ENCODE assay signal across 27 cellular contexts in genomic region chr13:23651887-23652286, GRCh38.
"Had no signal": no experiment of that assay in that cellular context is flagged by ENCODE, and none has a peak within 500 bp of the region (broad histone marks: within the 10 kb centered on the region; RNA-seq: fewer than 3 reads in every experiment).

No MANE protein-coding gene starts in this region.

- H3K27me3 ChIP-seq: gastroesophageal sphincter, hepatocyte, ovary, tibial nerve had no signal

- H3K9me3 ChIP-seq: gastroesophageal sphincter, mucosa of descending colon, ovary, tibial nerve had no signal

- H3K4me2 ChIP-seq: hepatocyte had no signal

- DNase-seq: activated CD4-positive, alpha-beta T cell treated with anti-CD3 and anti-CD28 coated beads for 4 hours; activated CD4-positive, alpha-beta T cell treated with anti-CD3 and anti-CD28 coated beads, Interleukin-2, amount 50 U/mL, for 4 hours; activated CD8-positive, alpha-beta memory T cell treated with anti-CD3 and anti-CD28 coated beads, Interleukin-2, amount 50 U/mL, for 4 hours; activated gamma-delta T cell treated with Interleukin-2 at 50 U/mL for 16 hours; activated naive CD4-positive, alpha-beta T cell treated with anti-CD3 and anti-CD28 coated beads, Interleukin-2, amount 50 U/mL, for 16 hours; activated T-cell treated with anti-CD3 and anti-CD28 coated beads, Interleukin-2, amount 50 U/mL, for 1 hour; anterior cingulate cortex; cerebellar nuclear complex; left cardiac atrium; left ventricle myocardium superior; mucosa of descending colon; ovary; retina; stimulated activated CD4-positive, alpha-beta T cell treated with anti-CD3 and anti-CD28 coated beads, Interleukin-1b, Interleukin-23, amount 100 ng/mL, for 48 hours; stimulated activated CD4-positive, alpha-beta T cell treated with anti-CD3 and anti-CD28 coated beads, Interleukin-4, amount 100 ng/mL, for 4 hours; stimulated activated CD8-positive, alpha-beta memory T cell treated with anti-CD3 and anti-CD28 coated beads, Interleukin-4, amount 100 ng/mL, for 48 hours; stimulated activated naive B cell treated with anti-CD40 and anti-IgM and Interleukin-4, amounts not matched to agents 10 μg/mL and 1 μg/mL and 100 μg/mL, for 72 hours; T-cell had no signal

- H3K4me3 ChIP-seq: coronary artery, gastroesophageal sphincter, hepatocyte, mucosa of descending colon, ovary, skin epidermis, tibial nerve had no signal

- H3K9me3 Mint-ChIP-seq: activated T-helper 17 cell treated with anti-CD3 and anti-CD28 coated beads, Interleukin-2, amount 50 U/mL, for 72 hours; T-cell had no signal

- H3K4me1 Mint-ChIP-seq: activated T-helper 17 cell treated with anti-CD3 and anti-CD28 coated beads, Interleukin-2, amount 50 U/mL, for 72 hours had no signal

- H3K36me3 ChIP-seq: gastroesophageal sphincter, ovary, tibial nerve had no signal

- H3K27me3 Mint-ChIP-seq: progenitor cell of endocrine pancreas had no signal

- H3K27ac Mint-ChIP-seq: activated T-helper 17 cell treated with anti-CD3 and anti-CD28 coated beads, Interleukin-2, amount 50 U/mL, for 72 hours; progenitor cell of endocrine pancreas; stimulated activated naive B cell treated with anti-CD40 and anti-IgM and Interleukin-4, amounts not matched to agents 10 μg/mL and 1 μg/mL and 100 μg/mL, for 72 hours; T-cell had no signal

- ATAC-seq: activated T-helper 17 cell treated with anti-CD3 and anti-CD28 coated beads, Interleukin-2, amount 50 U/mL, for 72 hours; gastroesophageal sphincter; left cardiac atrium; left ventricle myocardium superior; mucosa of descending colon; sciatic nerve; stimulated activated naive B cell treated with anti-CD40 and anti-IgM and Interleukin-4, amounts not matched to agents 10 μg/mL and 1 μg/mL and 100 μg/mL, for 72 hours had no signal

- H3K4me3 Mint-ChIP-seq: activated T-helper 17 cell treated with anti-CD3 and anti-CD28 coated beads, Interleukin-2, amount 50 U/mL, for 72 hours; stimulated activated naive B cell treated with anti-CD40 and anti-IgM and Interleukin-4, amounts not matched to agents 10 μg/mL and 1 μg/mL and 100 μg/mL, for 72 hours; T-cell had no signal

- H3K36me3 Mint-ChIP-seq: stimulated activated naive B cell treated with anti-CD40 and anti-IgM and Interleukin-4, amounts not matched to agents 10 μg/mL and 1 μg/mL and 100 μg/mL, for 72 hours; T-cell had no signal

- H3K27ac ChIP-seq: coronary artery, gastroesophageal sphincter, hepatocyte, ovary, tibial nerve, VCaP had no signal

- H2AFZ ChIP-seq: hepatocyte had no signal
